Comparison of ENCODE assay signal across 8 cellular contexts in genomic region chr10:73780966-73781365, GRCh38. TPM values are rescaled to one million over a fixed set of nuclear protein-coding genes. Genes with fewer than 3 reads are reported as not detected.
DNase-seq lines count a peak whose midpoint lies in the region; ATAC-seq and TF ChIP-seq lines count a peak whose summit lies in the region.

No MANE protein-coding gene starts in this region.

- peak overlapping the region; percentile 47 to 99 (median 89) for H3K27ac Mint-ChIP-seq in naive thymus-derived CD4-positive, alpha-beta T cell

- peak overlapping the region; percentile 88 for H3K4me3 ChIP-seq in AG10803 (ENCODE audit: low read length)
- H3K4me3 ChIP-seq in choroid plexus epithelial cell (ENCODE audit: low read depth, low read length) = peak overlapping the region; percentile 96
- peak overlapping the region; percentile 98 for H3K4me3 ChIP-seq in naive thymus-derived CD4-positive, alpha-beta T cell (ENCODE audit: low read length)

- peaks cover 33 to 60% (median 54%) of the 10 kb centered on the region in 7 donors for H3K4me1 Mint-ChIP-seq in naive thymus-derived CD4-positive, alpha-beta T cell

- no peaks in the 10 kb centered on the region for H3K27me3 Mint-ChIP-seq in naive thymus-derived CD4-positive, alpha-beta T cell

- intact Hi-C loops in naive thymus-derived CD4-positive, alpha-beta T cell (cut with micrococcal nuclease) = loop anchor here in 1 of 2 donors (1.0 to 5.0 kb wide), 2 partner anchors 9 to 154 kb away; a partner anchor contains a TSS

- DNase-seq in AG10803 (ENCODE audit: low read depth) (peak; percentile 37), choroid plexus epithelial cell (ENCODE audit: low read depth) (no peak), dedifferentiated amniotic fluid mesenchymal stem cell (ENCODE audit: extremely low spot score) (no peak), MV-4-11 (lab: John Stamatoyannopoulos, UW) (no peak), caudate nucleus (lab: John Stamatoyannopoulos, UW) (no peak)
- no peak for DNase-seq in naive thymus-derived CD4-positive, alpha-beta T cell

- no peaks in the 10 kb centered on the region for H3K27me3 ChIP-seq in naive thymus-derived CD4-positive, alpha-beta T cell (ENCODE audit: control insufficient read depth in 2 of 2, insufficient read depth in 2 of 2, low read length in 2 of 2)

- H3K9me3 Mint-ChIP-seq in naive thymus-derived CD4-positive, alpha-beta T cell = peaks cover 0 to 2% (median 0%) of the 10 kb centered on the region in 11 donors

- H3K4me3 Mint-ChIP-seq in naive thymus-derived CD4-positive, alpha-beta T cell = peak overlapping the region; percentile 87 to 100 (median 98)

- peaks cover 24 to 25% of the 10 kb centered on the region in 2 donors for H3K4me1 ChIP-seq in naive thymus-derived CD4-positive, alpha-beta T cell (ENCODE audit: control insufficient read depth in 2 of 2, insufficient read depth in 2 of 2, low read length in 2 of 2)

- POLR2A ChIA-PET in naive thymus-derived CD4-positive, alpha-beta T cell (lab: Charles Lee) = interaction anchor here (0.6 to 13.2 kb wide), 6 partner anchors 10 to 231 kb away, joined by 3 to 185 read pairs (median 16); partner anchors contain the start of genes NDST2 and SEC24C

- H3K9me3 ChIP-seq in KOPT-K1 (ENCODE audit: insufficient read depth, low read length, poor library complexity, severe bottlenecking) = no peaks in the 10 kb centered on the region
- H3K9me3 ChIP-seq in naive thymus-derived CD4-positive, alpha-beta T cell (ENCODE audit: control insufficient read depth in 2 of 3, low read length in 3 of 3) = no peaks in the 10 kb centered on the region

- H3K36me3 Mint-ChIP-seq in naive thymus-derived CD4-positive, alpha-beta T cell = peaks cover 0 to 17% (median 7%) of the 10 kb centered on the region in 5 donors

- no peak for ATAC-seq in naive thymus-derived CD4-positive, alpha-beta T cell
- no peak for ATAC-seq in GM18868 (IDR thresholded peaks at IDR 0.05; ENCODE audit: unreplicated experiment)

- CTCF ChIA-PET in naive thymus-derived CD4-positive, alpha-beta T cell (lab: Charles Lee) = interaction anchor here (0.8 to 1.3 kb wide), 2 partner anchors 9 to 11 kb away, joined by 3 to 10 read pairs; a partner anchor contains a TSS

- H3K27ac ChIP-seq in KOPT-K1 (ENCODE audit: low read depth, low read length, poor library complexity, severe bottlenecking) (peak overlapping the region; percentile 80), caudate nucleus (ENCODE audit: low read depth, low read length) (no peak overlapping the region)
- H3K27ac ChIP-seq in naive thymus-derived CD4-positive, alpha-beta T cell (ENCODE audit: low read depth, low read length) = peak overlapping the region; percentile 92

- TF ChIP-seq CTCF in AG10803 (conservative IDR thresholded peaks at IDR 0.05; ENCODE audit: low read length) (no peak), choroid plexus epithelial cell (conservative IDR thresholded peaks at IDR 0.05; ENCODE audit: low read depth, low read length) (no peak)

- peaks cover 41% of the 10 kb centered on the region for H3K36me3 ChIP-seq in KOPT-K1 (ENCODE audit: insufficient read depth, low read length)
- peaks cover 5 to 16% (median 12%) of the 10 kb centered on the region in 3 experiments for H3K36me3 ChIP-seq in naive thymus-derived CD4-positive, alpha-beta T cell (ENCODE audit: control insufficient read depth in 2 of 3, insufficient read depth in 3 of 3, low read length in 3 of 3)

RNA-seq across cellular contexts. Expression of gene CHCHD1, which starts 0.9 kb away (rescaled TPM):
- 10 to 100 TPM in 3 of 5 experiments, 1 to 10 TPM in 2; 5.6 to 31.4 (median 14.9) TPM for total RNA-seq in naive thymus-derived CD4-positive, alpha-beta T cell
- 10 to 100 TPM; 40.5 to 49.6 TPM for polyA plus RNA-seq in naive thymus-derived CD4-positive, alpha-beta T cell

RNA-seq across cellular contexts. Expression of gene ZSWIM8, which starts 4.4 kb away (rescaled TPM):
- total RNA-seq in naive thymus-derived CD4-positive, alpha-beta T cell = 100 to 1,000 TPM in 1 of 5 experiments, 10 to 100 TPM in 4; 70.9 to 102 (median 83.2) TPM
- polyA plus RNA-seq in naive thymus-derived CD4-positive, alpha-beta T cell = 10 to 100 TPM in 1 of 2 donors, 1 to 10 TPM in 1; 9.9 to 27.9 TPM

RNA-seq across cellular contexts. Expression of gene NDST2, which starts 30.4 kb away (rescaled TPM):
- total RNA-seq in naive thymus-derived CD4-positive, alpha-beta T cell = 100 to 1,000 TPM in 3 of 5 experiments, 10 to 100 TPM in 2; 74.2 to 117 (median 104) TPM
- 10 to 100 TPM; 23.1 to 34.3 TPM for polyA plus RNA-seq in naive thymus-derived CD4-positive, alpha-beta T cell

RNA-seq across cellular contexts. Expression of gene SEC24C, which starts 36.8 kb away (rescaled TPM):
- 100 to 1,000 TPM in 2 of 5 experiments, 10 to 100 TPM in 3; 68.7 to 122 (median 95.4) TPM for total RNA-seq in naive thymus-derived CD4-positive, alpha-beta T cell
- polyA plus RNA-seq in naive thymus-derived CD4-positive, alpha-beta T cell = 10 to 100 TPM; 23.3 to 41.4 TPM
